ENCODE assay signal across 31 cellular contexts in genomic region chr1:109630881-109631512, GRCh38. TPM values are rescaled to one million over a fixed set of nuclear protein-coding genes. Genes with fewer than 3 reads are reported as not detected.
DNase-seq lines count a peak whose midpoint lies in the region; ATAC-seq and TF ChIP-seq lines count a peak whose summit lies in the region.
"Had no signal": no experiment of that assay in that cellular context is flagged by ENCODE, and none has a peak within 500 bp of the region (broad histone marks: within the 10 kb centered on the region; RNA-seq: fewer than 3 reads in every experiment).

No MANE protein-coding gene starts in this region.

- no peak overlapping the region for H3K27ac Mint-ChIP-seq in activated CD8-positive, alpha-beta T cell treated with anti-CD3 and anti-CD28 coated beads, Interleukin-2, amount 10 ng/mL, durations not matched to agents 7 days and 5 days
- H3K27ac Mint-ChIP-seq in activated CD8-positive, alpha-beta T cell treated with anti-CD3 and anti-CD28 coated beads for 36 hours, result no peak overlapping the region
- peak overlapping the region; percentile 63 for H3K27ac Mint-ChIP-seq in T-helper 17 cell
- H3K27ac Mint-ChIP-seq in endodermal cell, result no peak overlapping the region
- H3K27ac Mint-ChIP-seq in stimulated activated effector memory CD8-positive, alpha-beta T cell treated with anti-CD3 and anti-CD28 coated beads, Interleukin-12 subunit alpha, Interleukin-12 subunit beta, amount 100 ng/mL, for 72 hours, result peak overlapping the region; percentile 33
- H3K27ac Mint-ChIP-seq: activated CD4-positive, alpha-beta memory T cell treated with anti-CD3 and anti-CD28 coated beads, Interleukin-2, amount 10 ng/mL, durations not matched to agents 7 days and 5 days; activated naive CD8-positive, alpha-beta T cell treated with anti-CD3 and anti-CD28 coated beads, Interleukin-2, amount 50 U/mL, for 24 hours; CD4-positive, alpha-beta T cell; neural progenitor cell; stimulated activated memory B cell treated with anti-CD40 and anti-IgM and Interleukin-4, amounts not matched to agents 10 μg/mL and 1 μg/mL and 100 μg/mL, for 72 hours had no signal

- H3K36me3 Mint-ChIP-seq in activated CD8-positive, alpha-beta T cell treated with anti-CD3 and anti-CD28 coated beads, Interleukin-2, amount 10 ng/mL, durations not matched to agents 7 days and 5 days (ENCODE audit: low read depth), result peaks cover 42% of the 10 kb centered on the region
- peaks cover 28% of the 10 kb centered on the region for H3K36me3 Mint-ChIP-seq in activated CD8-positive, alpha-beta T cell treated with anti-CD3 and anti-CD28 coated beads for 36 hours (ENCODE audit: low read depth)
- H3K36me3 Mint-ChIP-seq in T-helper 17 cell (ENCODE audit: low read depth) (peaks cover 6% of the 10 kb centered on the region), endodermal cell (ENCODE audit: low read depth) (peaks cover 35% of the 10 kb centered on the region)
- H3K36me3 Mint-ChIP-seq in stimulated activated effector memory CD8-positive, alpha-beta T cell treated with anti-CD3 and anti-CD28 coated beads, Interleukin-12 subunit alpha, Interleukin-12 subunit beta, amount 100 ng/mL, for 72 hours, result peaks cover 58% of the 10 kb centered on the region

- POLR2A ChIA-PET in activated CD8-positive, alpha-beta T cell treated with anti-CD3 and anti-CD28 coated beads, Interleukin-2, amount 10 ng/mL, durations not matched to agents 7 days and 5 days (lab: Charles Lee), result interaction anchor here (3.9 kb wide), 1 partner anchor 82 kb away, joined by 22 read pairs; the partner anchor contains the start of gene GNAI3
- POLR2A ChIA-PET in activated CD8-positive, alpha-beta T cell treated with anti-CD3 and anti-CD28 coated beads for 36 hours (lab: Charles Lee), result interaction anchor here (1.1 kb wide), 1 partner anchor 83 kb away, joined by 4 read pairs; the partner anchor contains the start of gene GNAI3

- no peak overlapping the region for H3K4me3 Mint-ChIP-seq in activated CD8-positive, alpha-beta T cell treated with anti-CD3 and anti-CD28 coated beads, Interleukin-2, amount 10 ng/mL, durations not matched to agents 7 days and 5 days
- no peak overlapping the region for H3K4me3 Mint-ChIP-seq in activated CD8-positive, alpha-beta T cell treated with anti-CD3 and anti-CD28 coated beads for 36 hours
- H3K4me3 Mint-ChIP-seq in T-helper 17 cell (no peak overlapping the region), endodermal cell (no peak overlapping the region)
- no peak overlapping the region for H3K4me3 Mint-ChIP-seq in stimulated activated effector memory CD8-positive, alpha-beta T cell treated with anti-CD3 and anti-CD28 coated beads, Interleukin-12 subunit alpha, Interleukin-12 subunit beta, amount 100 ng/mL, for 72 hours
- H3K4me3 Mint-ChIP-seq: activated CD4-positive, alpha-beta memory T cell treated with anti-CD3 and anti-CD28 coated beads, Interleukin-2, amount 10 ng/mL, durations not matched to agents 7 days and 5 days; activated naive CD8-positive, alpha-beta T cell treated with anti-CD3 and anti-CD28 coated beads, Interleukin-2, amount 50 U/mL, for 24 hours; CD4-positive, alpha-beta T cell; H9; neural progenitor cell; stimulated activated memory B cell treated with anti-CD40 and anti-IgM and Interleukin-4, amounts not matched to agents 10 μg/mL and 1 μg/mL and 100 μg/mL, for 72 hours had no signal

- no peak overlapping the region for H3K27ac ChIP-seq in endodermal cell (ENCODE audit: low read depth, low read length)
- H3K27ac ChIP-seq: heart right ventricle, neural progenitor cell, thoracic aorta had no signal

- peak; percentile 17 for DNase-seq in activated CD8-positive, alpha-beta T cell treated with anti-CD3 and anti-CD28 coated beads, Interleukin-2, amount 10 ng/mL, durations not matched to agents 7 days and 5 days
- DNase-seq in activated CD8-positive, alpha-beta T cell treated with anti-CD3 and anti-CD28 coated beads for 36 hours, result no peak
- DNase-seq in T-helper 17 cell, result no peak
- DNase-seq in endodermal cell, result peak; percentile 34
- DNase-seq in stimulated activated effector memory CD8-positive, alpha-beta T cell treated with anti-CD3 and anti-CD28 coated beads, Interleukin-12 subunit alpha, Interleukin-12 subunit beta, amount 100 ng/mL, for 72 hours (ENCODE audit: low spot score in 2 of 2), result peak in 1 of 2 donors; percentile 46
- no peak for DNase-seq in NCI-H510A treated with DMSO at 0.1 percent for 48 hours (lab: John Stamatoyannopoulos, UW)
- DNase-seq: 8988T; activated CD4-positive, alpha-beta memory T cell treated with anti-CD3 and anti-CD28 coated beads, Interleukin-2, amount 10 ng/mL, durations not matched to agents 7 days and 5 days; activated effector memory CD4-positive, alpha-beta T cell treated with Interleukin-2 at 50 U/mL for 16 hours; effector CD4-positive, alpha-beta T cell; EL; heart right ventricle; mesenchymal stem cell; NCI-H1092; NCI-H187; NCI-H2171 treated with DMSO at 0.1 percent for 48 hours; NCI-H524; NK-92 treated with Interleukin-12 subunit alpha and Interleukin-12 subunit beta, amount 100 ng/mL, for 24 hours; SIG-M5 had no signal

- H3K27me3 Mint-ChIP-seq in activated CD8-positive, alpha-beta T cell treated with anti-CD3 and anti-CD28 coated beads, Interleukin-2, amount 10 ng/mL, durations not matched to agents 7 days and 5 days (ENCODE audit: low read depth), result no peaks in the 10 kb centered on the region
- no peaks in the 10 kb centered on the region for H3K27me3 Mint-ChIP-seq in activated CD8-positive, alpha-beta T cell treated with anti-CD3 and anti-CD28 coated beads for 36 hours
- no peaks in the 10 kb centered on the region for H3K27me3 Mint-ChIP-seq in T-helper 17 cell
- no peaks in the 10 kb centered on the region for H3K27me3 Mint-ChIP-seq in endodermal cell (ENCODE audit: insufficient read depth)
- H3K27me3 Mint-ChIP-seq: activated CD4-positive, alpha-beta memory T cell treated with anti-CD3 and anti-CD28 coated beads, Interleukin-2, amount 10 ng/mL, durations not matched to agents 7 days and 5 days; activated naive CD8-positive, alpha-beta T cell treated with anti-CD3 and anti-CD28 coated beads, Interleukin-2, amount 50 U/mL, for 24 hours; CD4-positive, alpha-beta T cell; stimulated activated memory B cell treated with anti-CD40 and anti-IgM and Interleukin-4, amounts not matched to agents 10 μg/mL and 1 μg/mL and 100 μg/mL, for 72 hours had no signal

- CTCF ChIA-PET in activated CD8-positive, alpha-beta T cell treated with anti-CD3 and anti-CD28 coated beads, Interleukin-2, amount 10 ng/mL, durations not matched to agents 7 days and 5 days (lab: Charles Lee), result interaction anchor here (0.7 to 11.1 kb wide), 18 partner anchors 8 to 354 kb away, joined by 3 to 129 read pairs (median 4); partner anchors contain the start of genes AHCYL1, AMPD2, GNAI3 and GNAT2
- CTCF ChIA-PET in activated CD8-positive, alpha-beta T cell treated with anti-CD3 and anti-CD28 coated beads for 36 hours (lab: Charles Lee), result interaction anchor here (0.7 to 18.5 kb wide), 12 partner anchors 8 to 353 kb away, joined by 4 to 294 read pairs (median 7); partner anchors contain the start of genes AHCYL1, AMPD2, GNAI3 and GNAT2

- no peak for TF ChIP-seq CTCF in activated CD8-positive, alpha-beta T cell treated with anti-CD3 and anti-CD28 coated beads for 36 hours (IDR thresholded peaks at IDR 0.05)
- TF ChIP-seq CTCF in endodermal cell (conservative IDR thresholded peaks at IDR 0.05), result no peak

- no peak overlapping the region for H3K9ac ChIP-seq in endodermal cell (ENCODE audit: extremely low read depth, low read length, poor library complexity, severe bottlenecking)
- H3K9ac ChIP-seq: neural progenitor cell had no signal

- H3K36me3 ChIP-seq in endodermal cell (ENCODE audit: control insufficient read depth, insufficient read depth, low read length), result peaks cover 25% of the 10 kb centered on the region
- H3K36me3 ChIP-seq: neural progenitor cell had no signal

- H3K4me1 ChIP-seq in endodermal cell (ENCODE audit: control insufficient read depth, insufficient read depth, low read length), result peaks cover 3% of the 10 kb centered on the region

- 96 to 97% methylated on average over 14 of the region's 14 CpGs for WGBS in endodermal cell (ENCODE audit: insufficient coverage in 1 of 2, insufficient read length in 1 of 2), 2 experiments

- H3K27me3 ChIP-seq in endodermal cell (ENCODE audit: control insufficient read depth, insufficient read depth, low read length, poor library complexity, severe bottlenecking), result no peaks in the 10 kb centered on the region
- H3K27me3 ChIP-seq: heart right ventricle, neural progenitor cell had no signal

- no peaks in the 10 kb centered on the region for H3K9me3 ChIP-seq in T-helper 17 cell (ENCODE audit: control insufficient read depth, low read length, poor library complexity, severe bottlenecking)
- H3K9me3 ChIP-seq in endodermal cell (ENCODE audit: control insufficient read depth, low read length), result no peaks in the 10 kb centered on the region
- H3K9me3 ChIP-seq: heart right ventricle, thoracic aorta had no signal

- ATAC-seq in activated CD8-positive, alpha-beta T cell treated with anti-CD3 and anti-CD28 coated beads, Interleukin-2, amount 10 ng/mL, durations not matched to agents 7 days and 5 days, result no peak
- no peak for ATAC-seq in activated CD8-positive, alpha-beta T cell treated with anti-CD3 and anti-CD28 coated beads for 36 hours
- ATAC-seq in T-helper 17 cell (no peak), GM19463 (IDR thresholded peaks at IDR 0.05; ENCODE audit: unreplicated experiment) (no peak), HG02759 (IDR thresholded peaks at IDR 0.05; ENCODE audit: unreplicated experiment) (no peak)
- ATAC-seq in stimulated activated effector memory CD8-positive, alpha-beta T cell treated with anti-CD3 and anti-CD28 coated beads, Interleukin-12 subunit alpha, Interleukin-12 subunit beta, amount 100 ng/mL, for 72 hours, result no peak
- ATAC-seq: activated naive CD8-positive, alpha-beta T cell treated with anti-CD3 and anti-CD28 coated beads, Interleukin-2, amount 50 U/mL, for 24 hours; sciatic nerve; stimulated activated memory B cell treated with anti-CD40 and anti-IgM and Interleukin-4, amounts not matched to agents 10 μg/mL and 1 μg/mL and 100 μg/mL, for 72 hours had no signal

- intact Hi-C loops in activated CD8-positive, alpha-beta T cell treated with anti-CD3 and anti-CD28 coated beads for 36 hours (cut with micrococcal nuclease), result no loop called here

- peaks cover 18% of the 10 kb centered on the region for H3K4me1 Mint-ChIP-seq in activated CD8-positive, alpha-beta T cell treated with anti-CD3 and anti-CD28 coated beads, Interleukin-2, amount 10 ng/mL, durations not matched to agents 7 days and 5 days (ENCODE audit: low read depth)
- peaks cover 12% of the 10 kb centered on the region for H3K4me1 Mint-ChIP-seq in activated CD8-positive, alpha-beta T cell treated with anti-CD3 and anti-CD28 coated beads for 36 hours (ENCODE audit: low read depth)
- peaks cover 18% of the 10 kb centered on the region for H3K4me1 Mint-ChIP-seq in T-helper 17 cell
- H3K4me1 Mint-ChIP-seq in endodermal cell, result peaks cover 2% of the 10 kb centered on the region
- H3K4me1 Mint-ChIP-seq in stimulated activated effector memory CD8-positive, alpha-beta T cell treated with anti-CD3 and anti-CD28 coated beads, Interleukin-12 subunit alpha, Interleukin-12 subunit beta, amount 100 ng/mL, for 72 hours, result peaks cover 34% of the 10 kb centered on the region

- H3K4me3 ChIP-seq in endodermal cell (ENCODE audit: low read length), result no peak overlapping the region
- H3K4me3 ChIP-seq: heart right ventricle, neural progenitor cell, thoracic aorta had no signal

- no peaks in the 10 kb centered on the region for H3K9me3 Mint-ChIP-seq in activated CD8-positive, alpha-beta T cell treated with anti-CD3 and anti-CD28 coated beads, Interleukin-2, amount 10 ng/mL, durations not matched to agents 7 days and 5 days (ENCODE audit: insufficient read depth)
- H3K9me3 Mint-ChIP-seq in activated CD8-positive, alpha-beta T cell treated with anti-CD3 and anti-CD28 coated beads for 36 hours, result no peaks in the 10 kb centered on the region
- H3K9me3 Mint-ChIP-seq in endodermal cell, result no peaks in the 10 kb centered on the region
- H3K9me3 Mint-ChIP-seq in stimulated activated effector memory CD8-positive, alpha-beta T cell treated with anti-CD3 and anti-CD28 coated beads, Interleukin-12 subunit alpha, Interleukin-12 subunit beta, amount 100 ng/mL, for 72 hours, result no peaks in the 10 kb centered on the region
- H3K9me3 Mint-ChIP-seq: activated CD4-positive, alpha-beta memory T cell treated with anti-CD3 and anti-CD28 coated beads, Interleukin-2, amount 10 ng/mL, durations not matched to agents 7 days and 5 days; activated naive CD8-positive, alpha-beta T cell treated with anti-CD3 and anti-CD28 coated beads, Interleukin-2, amount 50 U/mL, for 24 hours; CD4-positive, alpha-beta T cell; H9; neural progenitor cell; stimulated activated memory B cell treated with anti-CD40 and anti-IgM and Interleukin-4, amounts not matched to agents 10 μg/mL and 1 μg/mL and 100 μg/mL, for 72 hours had no signal

RNA-seq across cellular contexts. Expression of gene AMPD2, which starts 11.4 kb away (rescaled TPM):
- 100 to 1,000 TPM; 123 to 133 TPM for total RNA-seq in activated CD8-positive, alpha-beta T cell treated with anti-CD3 and anti-CD28 coated beads, Interleukin-2, amount 10 ng/mL, durations not matched to agents 7 days and 5 days
- 100 to 1,000 TPM; 107 to 119 TPM for total RNA-seq in activated CD8-positive, alpha-beta T cell treated with anti-CD3 and anti-CD28 coated beads for 36 hours
- total RNA-seq in T-helper 17 cell, result 100 to 1,000 TPM; 471 to 552 TPM
- 10 to 100 TPM; 55.7 to 69.3 TPM for total RNA-seq in endodermal cell
- polyA plus RNA-seq in endodermal cell (2013, experiment 1 of 2), result 68.6 TPM
- polyA plus RNA-seq in endodermal cell (2013, experiment 2 of 2), result 68.8 TPM

RNA-seq across cellular contexts. Expression of gene GNAT2, which starts 11.6 kb away (rescaled TPM):
- total RNA-seq in activated CD8-positive, alpha-beta T cell treated with anti-CD3 and anti-CD28 coated beads, Interleukin-2, amount 10 ng/mL, durations not matched to agents 7 days and 5 days, result not detected
- under 1 TPM; 0.81 to 0.88 TPM for total RNA-seq in activated CD8-positive, alpha-beta T cell treated with anti-CD3 and anti-CD28 coated beads for 36 hours
- not detected for total RNA-seq in T-helper 17 cell
- not detected for total RNA-seq in endodermal cell
- polyA plus RNA-seq in endodermal cell (2013, experiment 1 of 2), result not detected
- not detected for polyA plus RNA-seq in endodermal cell (2013, experiment 2 of 2)
- total RNA-seq: activated CD4-positive, alpha-beta memory T cell treated with anti-CD3 and anti-CD28 coated beads, Interleukin-2, amount 10 ng/mL, durations not matched to agents 7 days and 5 days; CD4-positive, alpha-beta T cell; chondrocyte; epithelial cell of proximal tubule; heart right ventricle; posterior vena cava; sciatic nerve; thoracic aorta had no signal

RNA-seq across cellular contexts. Expression of gene GSTM4, which starts 24.9 kb away (rescaled TPM):
- total RNA-seq in activated CD8-positive, alpha-beta T cell treated with anti-CD3 and anti-CD28 coated beads, Interleukin-2, amount 10 ng/mL, durations not matched to agents 7 days and 5 days, result 10 to 100 TPM; 17.0 to 18.5 TPM
- 10 to 100 TPM in 1 of 2 experiments, 1 to 10 TPM in 1; 8.3 to 10.5 TPM for total RNA-seq in activated CD8-positive, alpha-beta T cell treated with anti-CD3 and anti-CD28 coated beads for 36 hours
- total RNA-seq in T-helper 17 cell (10 to 100 TPM; 17.0 to 18.0 TPM), endodermal cell (10 to 100 TPM; 20.1 to 28.5 TPM)
- polyA plus RNA-seq in endodermal cell (2013, experiment 1 of 2), result 21.7 TPM
- polyA plus RNA-seq in endodermal cell (2013, experiment 2 of 2), result 16.9 TPM

RNA-seq across cellular contexts. Expression of gene GSTM2, which starts 36.9 kb away (rescaled TPM):
- 10 to 100 TPM; 18.2 to 19.3 TPM for total RNA-seq in activated CD8-positive, alpha-beta T cell treated with anti-CD3 and anti-CD28 coated beads, Interleukin-2, amount 10 ng/mL, durations not matched to agents 7 days and 5 days
- 10 to 100 TPM; 13.6 to 16.2 TPM for total RNA-seq in activated CD8-positive, alpha-beta T cell treated with anti-CD3 and anti-CD28 coated beads for 36 hours
- total RNA-seq in T-helper 17 cell (100 to 1,000 TPM in 1 of 2 donors, 10 to 100 TPM in 1; 44.0 to 117 TPM), endodermal cell (10 to 100 TPM; 18.4 to 30.3 TPM)
- polyA plus RNA-seq in endodermal cell (2013, experiment 1 of 2), result 68.2 TPM
- polyA plus RNA-seq in endodermal cell (2013, experiment 2 of 2), result 52.4 TPM

RNA-seq across cellular contexts. Expression of gene GSTM1, which starts 56.6 kb away (rescaled TPM):
- 10 to 100 TPM; 30.2 to 31.5 TPM for total RNA-seq in activated CD8-positive, alpha-beta T cell treated with anti-CD3 and anti-CD28 coated beads, Interleukin-2, amount 10 ng/mL, durations not matched to agents 7 days and 5 days
- total RNA-seq in activated CD8-positive, alpha-beta T cell treated with anti-CD3 and anti-CD28 coated beads for 36 hours, result 10 to 100 TPM; 47.9 to 49.6 TPM
- total RNA-seq in T-helper 17 cell, result 10 to 100 TPM in 1 of 2 donors, not detected in 1; 34.5 TPM
- 10 to 100 TPM; 23.0 to 65.6 TPM for total RNA-seq in endodermal cell
- not detected for polyA plus RNA-seq in endodermal cell (2013, experiment 1 of 2)
- polyA plus RNA-seq in endodermal cell (2013, experiment 2 of 2), result not detected
- total RNA-seq: activated CD4-positive, alpha-beta memory T cell treated with anti-CD3 and anti-CD28 coated beads, Interleukin-2, amount 10 ng/mL, durations not matched to agents 7 days and 5 days; epithelial cell of proximal tubule; posterior vena cava; thoracic aorta had no signal

Comparison
In these comparisons a context has a peak if more than half of its experiments do, and no peak if none do; other contexts are left out.
1. DNase-seq: peak in activated CD8-positive, alpha-beta T cell treated with anti-CD3 and anti-CD28 coated beads, Interleukin-2, amount 10 ng/mL, durations not matched to agents 7 days and 5 days (single experiment) and endodermal cell (single experiment); none in activated CD8-positive, alpha-beta T cell treated with anti-CD3 and anti-CD28 coated beads for 36 hours (single experiment), T-helper 17 cell (0 of 3) and NCI-H510A treated with DMSO at 0.1 percent for 48 hours (single experiment).
2. H3K27ac Mint-ChIP-seq: peak in T-helper 17 cell (single experiment) and stimulated activated effector memory CD8-positive, alpha-beta T cell treated with anti-CD3 and anti-CD28 coated beads, Interleukin-12 subunit alpha, Interleukin-12 subunit beta, amount 100 ng/mL, for 72 hours (single experiment); none in activated CD8-positive, alpha-beta T cell treated with anti-CD3 and anti-CD28 coated beads, Interleukin-2, amount 10 ng/mL, durations not matched to agents 7 days and 5 days (single experiment), activated CD8-positive, alpha-beta T cell treated with anti-CD3 and anti-CD28 coated beads for 36 hours (single experiment) and endodermal cell (single experiment).